In genomic region chr3:151425640-151426336, GRCh38 we compare ENCODE assay signal across 8 cellular contexts. TPM values are rescaled to one million over a fixed set of nuclear protein-coding genes. Genes with fewer than 3 reads are reported as not detected.
DNase-seq lines count a peak whose midpoint lies in the region; ATAC-seq and TF ChIP-seq lines count a peak whose summit lies in the region.

No MANE protein-coding gene starts in this region.

- no peaks in the 10 kb centered on the region for H3K36me3 Mint-ChIP-seq in activated T-helper 2 cell treated with anti-CD3 and anti-CD28 coated beads, Interferon-gamma antibody, Interleukin-2, Interleukin-4, amounts not matched to agents 10 μg/mL and 5 μg/mL and 100 μg/mL, durations not matched to agents 14 hours and 24 hours and 36 hours (ENCODE audit: low read depth)

- no peaks in the 10 kb centered on the region for H3K27me3 ChIP-seq in Karpas-422 (ENCODE audit: low read length)

- TF ChIP-seq CTCF in fibroblast of pulmonary artery (IDR thresholded peaks at IDR 0.05; ENCODE audit: low read length, missing control alignments), result peak; percentile 33

- no peaks in the 10 kb centered on the region for H3K9me3 ChIP-seq in Karpas-422 (ENCODE audit: low read length)

- no peaks in the 10 kb centered on the region for H3K9me2 ChIP-seq in Karpas-422 (replicated peaks; ENCODE audit: insufficient read depth, low read length)

- H3K4me1 ChIP-seq in Karpas-422 (ENCODE audit: low read length), result peaks cover 87% of the 10 kb centered on the region

- peak overlapping the region; percentile 71 for H2AFZ ChIP-seq in Karpas-422 (ENCODE audit: low read length)

- DNase-seq in EL, result peak; percentile 46
- DNase-seq in Karpas-422, result no peak
- no peak for DNase-seq in fibroblast of pulmonary artery (ENCODE audit: low read depth)
- no peak for DNase-seq in activated T-helper 2 cell treated with anti-CD3 and anti-CD28 coated beads, Interferon-gamma antibody, Interleukin-2, Interleukin-4, amounts not matched to agents 10 μg/mL and 5 μg/mL and 100 μg/mL, durations not matched to agents 14 hours and 24 hours and 36 hours (ENCODE audit: low spot score)
- no peak for DNase-seq in NCI-H345 (lab: John Stamatoyannopoulos, UW)
- DNase-seq in stimulated activated CD4-positive, alpha-beta T cell treated with anti-CD3 and anti-CD28 coated beads, Interleukin-4, amount 100 ng/mL, for 4 hours, result no peak
- no peak for DNase-seq in SIG-M5 (lab: John Stamatoyannopoulos, UW)

- H3K9ac ChIP-seq in Karpas-422 (ENCODE audit: low read length), result peak overlapping the region; percentile 46

- no peaks in the 10 kb centered on the region for H4K20me1 ChIP-seq in Karpas-422 (ENCODE audit: insufficient read depth, low read depth, low read length)

- H3K79me2 ChIP-seq in Karpas-422 (ENCODE audit: low read length), result no peaks in the 10 kb centered on the region

- H3K4me1 Mint-ChIP-seq in activated T-helper 2 cell treated with anti-CD3 and anti-CD28 coated beads, Interferon-gamma antibody, Interleukin-2, Interleukin-4, amounts not matched to agents 10 μg/mL and 5 μg/mL and 100 μg/mL, durations not matched to agents 14 hours and 24 hours and 36 hours (ENCODE audit: low read depth), result peaks cover 3% of the 10 kb centered on the region

- intact Hi-C loops in activated T-helper 2 cell treated with anti-CD3 and anti-CD28 coated beads, Interferon-gamma antibody, Interleukin-2, Interleukin-4, amounts not matched to agents 10 μg/mL and 5 μg/mL and 100 μg/mL, durations not matched to agents 14 hours and 24 hours and 36 hours (cut with micrococcal nuclease), result loop anchor here (10.0 kb wide), 1 partner anchor 131 kb away; no protein-coding TSS in a partner anchor

- H3K36me3 ChIP-seq in Karpas-422 (ENCODE audit: insufficient read depth, low read length), result no peaks in the 10 kb centered on the region

- H3K27ac Mint-ChIP-seq in activated T-helper 2 cell treated with anti-CD3 and anti-CD28 coated beads, Interferon-gamma antibody, Interleukin-2, Interleukin-4, amounts not matched to agents 10 μg/mL and 5 μg/mL and 100 μg/mL, durations not matched to agents 14 hours and 24 hours and 36 hours, result no peak overlapping the region

- no peak overlapping the region for H3K4me3 Mint-ChIP-seq in activated T-helper 2 cell treated with anti-CD3 and anti-CD28 coated beads, Interferon-gamma antibody, Interleukin-2, Interleukin-4, amounts not matched to agents 10 μg/mL and 5 μg/mL and 100 μg/mL, durations not matched to agents 14 hours and 24 hours and 36 hours (ENCODE audit: low read depth)

- no peaks in the 10 kb centered on the region for H3K9me3 Mint-ChIP-seq in activated T-helper 2 cell treated with anti-CD3 and anti-CD28 coated beads, Interferon-gamma antibody, Interleukin-2, Interleukin-4, amounts not matched to agents 10 μg/mL and 5 μg/mL and 100 μg/mL, durations not matched to agents 14 hours and 24 hours and 36 hours

- ATAC-seq in GM21526 (IDR thresholded peaks at IDR 0.05; ENCODE audit: low FRiP score, unreplicated experiment), result peak; percentile 34

- peak overlapping the region; percentile 93 for H3K27ac ChIP-seq in Karpas-422 (ENCODE audit: low read length)

- peak overlapping the region; percentile 58 for H3K4me2 ChIP-seq in Karpas-422 (ENCODE audit: low read depth, low read length, poor library complexity, severe bottlenecking)

- no peak overlapping the region for H3K4me3 ChIP-seq in Karpas-422 (ENCODE audit: low read length)
- no peak overlapping the region for H3K4me3 ChIP-seq in fibroblast of pulmonary artery (replicated peaks; ENCODE audit: low read depth, low read length)

- no peaks in the 10 kb centered on the region for H3K27me3 Mint-ChIP-seq in activated T-helper 2 cell treated with anti-CD3 and anti-CD28 coated beads, Interferon-gamma antibody, Interleukin-2, Interleukin-4, amounts not matched to agents 10 μg/mL and 5 μg/mL and 100 μg/mL, durations not matched to agents 14 hours and 24 hours and 36 hours (ENCODE audit: low read depth)

RNA-seq across cellular contexts. Expression of gene IGSF10, which starts 35.1 kb away (rescaled TPM):
- 0.07 TPM in 1 of 2 replicates, not detected in the other for total RNA-seq in Karpas-422 (2014; rRNA removed; shearing (Covaris generic); ENCODE audit: low replicate concordance)
- total RNA-seq in activated T-helper 2 cell treated with anti-CD3 and anti-CD28 coated beads, Interferon-gamma antibody, Interleukin-2, Interleukin-4, amounts not matched to agents 10 μg/mL and 5 μg/mL and 100 μg/mL, durations not matched to agents 14 hours and 24 hours and 36 hours, result not detected in 2 replicates

RNA-seq across cellular contexts. Expression of gene P2RY12, which starts 41.2 kb away (rescaled TPM):
- total RNA-seq in Karpas-422 (2014; rRNA removed; shearing (Covaris generic); ENCODE audit: low replicate concordance), result not detected in 2 replicates
- not detected in 2 replicates for total RNA-seq in activated T-helper 2 cell treated with anti-CD3 and anti-CD28 coated beads, Interferon-gamma antibody, Interleukin-2, Interleukin-4, amounts not matched to agents 10 μg/mL and 5 μg/mL and 100 μg/mL, durations not matched to agents 14 hours and 24 hours and 36 hours
